Comparison of ENCODE assay signal across 1 cellular context in genomic region chr9:136847065-136847826, GRCh38.
TF ChIP-seq lines count a peak whose summit lies in the region.

No MANE protein-coding gene starts in this region.

TF ChIP-seq in HEK293, 187 proteins besides CTCF, POLR2A, EP300 and RAD21 (continued from another document):
- TF ChIP-seq PRDM1 (tag by site-specific recombination; IDR thresholded peaks at IDR 0.05): no peak
- TF ChIP-seq ZNF398 (tag by site-specific recombination; IDR thresholded peaks at IDR 0.05): peak; percentile 62
- TF ChIP-seq, protein P1, sequence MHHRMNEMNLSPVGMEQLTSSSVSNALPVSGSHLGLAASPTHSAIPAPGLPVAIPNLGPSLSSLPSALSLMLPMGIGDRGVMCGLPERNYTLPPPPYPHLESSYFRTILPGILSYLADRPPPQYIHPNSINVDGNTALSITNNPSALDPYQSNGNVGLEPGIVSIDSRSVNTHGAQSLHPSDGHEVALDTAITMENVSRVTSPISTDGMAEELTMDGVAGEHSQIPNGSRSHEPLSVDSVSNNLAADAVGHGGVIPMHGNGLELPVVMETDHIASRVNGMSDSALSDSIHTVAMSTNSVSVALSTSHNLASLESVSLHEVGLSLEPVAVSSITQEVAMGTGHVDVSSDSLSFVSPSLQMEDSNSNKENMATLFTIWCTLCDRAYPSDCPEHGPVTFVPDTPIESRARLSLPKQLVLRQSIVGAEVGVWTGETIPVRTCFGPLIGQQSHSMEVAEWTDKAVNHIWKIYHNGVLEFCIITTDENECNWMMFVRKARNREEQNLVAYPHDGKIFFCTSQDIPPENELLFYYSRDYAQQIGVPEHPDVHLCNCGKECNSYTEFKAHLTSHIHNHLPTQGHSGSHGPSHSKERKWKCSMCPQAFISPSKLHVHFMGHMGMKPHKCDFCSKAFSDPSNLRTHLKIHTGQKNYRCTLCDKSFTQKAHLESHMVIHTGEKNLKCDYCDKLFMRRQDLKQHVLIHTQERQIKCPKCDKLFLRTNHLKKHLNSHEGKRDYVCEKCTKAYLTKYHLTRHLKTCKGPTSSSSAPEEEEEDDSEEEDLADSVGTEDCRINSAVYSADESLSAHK (tag by site-specific recombination; IDR thresholded peaks at IDR 0.05): no peak
- TF ChIP-seq KLF1 (tag by site-specific recombination; IDR thresholded peaks at IDR 0.05): peak; percentile 63
- no peak for TF ChIP-seq ZSCAN5A (tag by site-specific recombination; IDR thresholded peaks at IDR 0.05)
- peak; percentile 100 for TF ChIP-seq ZNF560 (tag by site-specific recombination; IDR thresholded peaks at IDR 0.05; ENCODE audit: borderline replicate concordance)
- TF ChIP-seq ZNF184 (tag by site-specific recombination; IDR thresholded peaks at IDR 0.05): no peak
- no peak for TF ChIP-seq ZFP41 (tag by site-specific recombination; IDR thresholded peaks at IDR 0.05; ENCODE audit: borderline replicate concordance)
